Comparison of ENCODE assay signal across 18 cellular contexts in the genomic region with DNA sequence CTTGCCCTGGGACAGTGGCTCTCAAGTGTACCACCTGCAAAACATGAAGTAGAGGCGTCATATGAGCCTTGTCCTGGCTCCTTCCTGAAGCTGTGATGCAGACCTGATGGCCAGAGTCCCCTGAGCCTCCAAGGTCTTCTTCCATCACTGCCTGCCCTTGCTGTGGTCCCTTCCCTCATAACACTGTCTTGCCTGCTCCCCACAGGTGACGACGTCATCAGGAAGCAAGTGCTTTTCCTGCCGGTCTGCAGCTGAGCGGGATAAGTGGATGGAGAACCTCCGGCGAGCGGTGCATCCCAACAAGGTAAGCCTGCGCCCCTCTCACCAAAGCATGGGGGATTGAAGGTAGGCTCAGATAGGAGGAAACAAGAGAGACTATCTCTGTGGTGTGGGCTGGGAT.
DNase-seq lines count a peak whose midpoint lies in the region; TF ChIP-seq lines count a peak whose summit lies in the region.
"Had no signal": no experiment of that assay in that cellular context is flagged by ENCODE, and none has a peak within 500 bp of the region (broad histone marks: within the 10 kb centered on the region; RNA-seq: fewer than 3 reads in every experiment).

No MANE protein-coding gene starts in this region.

- H3K27me3 Mint-ChIP-seq in nephron progenitor cell (ENCODE audit: low read depth, poor library complexity): peaks cover 2% of the 10 kb centered on the region
- peaks cover 0 to 8% (median 1%) of the 10 kb centered on the region in 3 donors for H3K27me3 Mint-ChIP-seq in CD14-positive monocyte (ENCODE audit: low read depth in 3 of 3)
- H3K27me3 Mint-ChIP-seq: B cell; CD4-positive, alpha-beta T cell; CD8-positive, alpha-beta memory T cell had no signal

- H3K27ac ChIP-seq in HEK293 (ENCODE audit: extremely low read depth, low read depth, low read length) (no peak overlapping the region), caudate nucleus (ENCODE audit: low read depth, low read length) (peak overlapping the region; percentile 16)
- H3K27ac ChIP-seq: BLaER1, C4-2B had no signal

- H3K27ac Mint-ChIP-seq in nephron progenitor cell: peak overlapping the region; percentile 46
- H3K27ac Mint-ChIP-seq in CD14-positive monocyte: no peak overlapping the region
- H3K27ac Mint-ChIP-seq: B cell; CD4-positive, alpha-beta T cell; CD8-positive, alpha-beta memory T cell had no signal

- H3K9me3 Mint-ChIP-seq in nephron progenitor cell (no peaks in the 10 kb centered on the region), CD14-positive monocyte (no peaks in the 10 kb centered on the region)
- H3K9me3 Mint-ChIP-seq: CD4-positive, alpha-beta T cell; CD8-positive, alpha-beta memory T cell had no signal

- TF ChIP-seq CTCF in HEK293 (tag by site-specific recombination; IDR thresholded peaks at IDR 0.05) (no peak), nephron progenitor cell (IDR thresholded peaks at IDR 0.05) (no peak), CD14-positive monocyte (IDR thresholded peaks at IDR 0.05) (no peak)

- peak; percentile 69 for DNase-seq in G401 (ENCODE audit: low spot score)
- peak in 1 of 61 donors; percentile 36 for DNase-seq in caudate nucleus (lab: John Stamatoyannopoulos, UW)
- no peak for DNase-seq in nephron progenitor cell
- DNase-seq in hypothalamus (lab: John Stamatoyannopoulos, UW): no peak
- DNase-seq in CD14-positive monocyte (ENCODE audit: low spot score): no peak
- no peak for DNase-seq in A172 (ENCODE audit: low spot score)
- DNase-seq: CD4-positive, alpha-beta T cell; CD8-positive, alpha-beta memory T cell; DMS 273 treated with DMSO at 0.1 percent for 48 hours; DND-41; GDM1; GOT3 had no signal

- H3K36me3 ChIP-seq in HEK293 (ENCODE audit: control insufficient read depth in 2 of 2, insufficient read depth in 1 of 2, low read length in 2 of 2): peaks cover 0 to 57% of the 10 kb centered on the region in 2 experiments; a peak in 1 of 3 replicates

- no peak overlapping the region for H3K4me3 Mint-ChIP-seq in nephron progenitor cell
- H3K4me3 Mint-ChIP-seq in CD14-positive monocyte: no peak overlapping the region
- H3K4me3 Mint-ChIP-seq: B cell; CD4-positive, alpha-beta T cell; CD8-positive, alpha-beta memory T cell had no signal

- CTCF ChIA-PET in HEK293 (lab: Yijun Ruan, JAX): no interaction called here

- H3K4me1 ChIP-seq in HEK293 (ENCODE audit: control insufficient read depth, insufficient read depth, low read length): no peaks in the 10 kb centered on the region
- H3K4me1 ChIP-seq: HAP-1 had no signal

- intact Hi-C loops in CD14-positive monocyte (cut with micrococcal nuclease): no loop called here

- POLR2A ChIA-PET in HEK293 (lab: Yijun Ruan, JAX): no interaction called here

- no peak overlapping the region for H3K4me3 ChIP-seq in HEK293 (ENCODE audit: low read depth, low read length)
- H3K4me3 ChIP-seq: BLaER1, GM12878, HAP-1 had no signal

- H3K4me1 Mint-ChIP-seq in nephron progenitor cell (peaks cover 11% of the 10 kb centered on the region), CD14-positive monocyte (no peaks in the 10 kb centered on the region)
- H3K4me1 Mint-ChIP-seq: B cell; CD8-positive, alpha-beta memory T cell had no signal

- H3K36me3 Mint-ChIP-seq in nephron progenitor cell (ENCODE audit: low read depth) (peaks cover 20% of the 10 kb centered on the region), CD14-positive monocyte (no peaks in the 10 kb centered on the region)
- H3K36me3 Mint-ChIP-seq: CD8-positive, alpha-beta memory T cell had no signal

- in situ Hi-C loops in G401 (cut with HindIII; ENCODE audit: low sequenced_read_pairs): no loop called here

- H3K9me3 ChIP-seq in HEK293 (ENCODE audit: control insufficient read depth, insufficient read depth, low read depth, low read length): no peaks in the 10 kb centered on the region
- H3K9me3 ChIP-seq: BLaER1, HAP-1 had no signal

TF ChIP-seq in HEK293, 187 proteins besides CTCF, POLR2A, EP300 and RAD21:
- TF ChIP-seq ZBTB48 (tag by site-specific recombination; IDR thresholded peaks at IDR 0.05) (no peak), ZNF843 (tag by site-specific recombination; IDR thresholded peaks at IDR 0.05) (no peak), GLI2 (tag by site-specific recombination; IDR thresholded peaks at IDR 0.05; ENCODE audit: borderline replicate concordance, low read depth) (no peak), SCRT2 (tag by site-specific recombination; IDR thresholded peaks at IDR 0.05) (0 out of 2 replicates have a peak, but pooled peaks have one; percentile 21), ZNF335 (tag by site-specific recombination; conservative IDR thresholded peaks at IDR 0.05) (no peak), ZNF558 (tag by site-specific recombination; IDR thresholded peaks at IDR 0.05) (no peak), ZNF600 (tag by site-specific recombination; IDR thresholded peaks at IDR 0.05) (0 out of 2 replicates have a peak, but pooled peaks have one; percentile 35), TRIM28 (IDR thresholded peaks at IDR 0.05; ENCODE audit: borderline replicate concordance, low read length) (no peak)
- TF ChIP-seq, protein P1, sequence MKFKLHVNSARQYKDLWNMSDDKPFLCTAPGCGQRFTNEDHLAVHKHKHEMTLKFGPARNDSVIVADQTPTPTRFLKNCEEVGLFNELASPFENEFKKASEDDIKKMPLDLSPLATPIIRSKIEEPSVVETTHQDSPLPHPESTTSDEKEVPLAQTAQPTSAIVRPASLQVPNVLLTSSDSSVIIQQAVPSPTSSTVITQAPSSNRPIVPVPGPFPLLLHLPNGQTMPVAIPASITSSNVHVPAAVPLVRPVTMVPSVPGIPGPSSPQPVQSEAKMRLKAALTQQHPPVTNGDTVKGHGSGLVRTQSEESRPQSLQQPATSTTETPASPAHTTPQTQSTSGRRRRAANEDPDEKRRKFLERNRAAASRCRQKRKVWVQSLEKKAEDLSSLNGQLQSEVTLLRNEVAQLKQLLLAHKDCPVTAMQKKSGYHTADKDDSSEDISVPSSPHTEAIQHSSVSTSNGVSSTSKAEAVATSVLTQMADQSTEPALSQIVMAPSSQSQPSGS (tag by site-specific recombination; IDR thresholded peaks at IDR 0.05; ENCODE audit: low read depth): 0 out of 2 replicates have a peak, but pooled peaks have one; percentile 49
